Comparison of ENCODE assay signal across 10 cellular contexts in genomic region chr3:50258979-50259378, GRCh38. TPM values are rescaled to one million over a fixed set of nuclear protein-coding genes. Genes with fewer than 3 reads are reported as not detected.
DNase-seq lines count a peak whose midpoint lies in the region; ATAC-seq and TF ChIP-seq lines count a peak whose summit lies in the region.
"Had no signal": no experiment of that assay in that cellular context is flagged by ENCODE, and none has a peak within 500 bp of the region (broad histone marks: within the 10 kb centered on the region; RNA-seq: fewer than 3 reads in every experiment).

No MANE protein-coding gene starts in this region.

- no peak for DNase-seq in CD4-positive, alpha-beta T cell
- DNase-seq in SJCRH30 = peak; percentile 40 to 46
- DNase-seq in esophagus muscularis mucosa (ENCODE audit: extremely low spot score) = no peak
- DNase-seq in sigmoid colon = no peak
- DNase-seq in NCI-H146 (lab: John Stamatoyannopoulos, UW) = no peak
- DNase-seq in left lobe of liver (ENCODE audit: low spot score) = no peak
- no peak for DNase-seq in brain microvascular endothelial cell
- no peak for DNase-seq in AG08395 (ENCODE audit: low spot score)
- DNase-seq: kidney glomerular epithelial cell had no signal

- H3K36me3 ChIP-seq in SJCRH30 = peaks cover 6% of the 10 kb centered on the region; the same call in 1 of the 2 replicates
- peaks cover 29 to 51% (median 48%) of the 10 kb centered on the region in 4 donors for H3K36me3 ChIP-seq in esophagus muscularis mucosa
- H3K36me3 ChIP-seq in sigmoid colon = peaks cover 20 to 54% (median 34%) of the 10 kb centered on the region in 4 donors
- H3K36me3 ChIP-seq in brain microvascular endothelial cell (replicated peaks) = peaks cover 46% of the 10 kb centered on the region

- peaks cover 3% of the 10 kb centered on the region for H3K4me1 Mint-ChIP-seq in CD4-positive, alpha-beta T cell (ENCODE audit: low read depth)

- H3K27ac ChIP-seq in CD4-positive, alpha-beta T cell (ENCODE audit: low read depth, low read length) = no peak overlapping the region
- H3K27ac ChIP-seq in SJCRH30 = peak overlapping the region; percentile 99
- peak overlapping the region; percentile 93 to 100 (median 96) for H3K27ac ChIP-seq in esophagus muscularis mucosa (replicated peaks in 1 of 4)
- H3K27ac ChIP-seq in sigmoid colon = peak overlapping the region; percentile 93 to 99 (median 99)
- H3K27ac ChIP-seq in brain microvascular endothelial cell = no peak overlapping the region

- CTCF ChIA-PET in CD4-positive, alpha-beta T cell (lab: Charles Lee) = interaction anchor here (1.0 to 2.7 kb wide), 2 partner anchors 12 kb away, joined by 4 to 11 read pairs; no protein-coding TSS in a partner anchor

- peak overlapping the region; percentile 34 for H3K4me3 Mint-ChIP-seq in CD4-positive, alpha-beta T cell

- ATAC-seq in CD4-positive, alpha-beta T cell (ENCODE audit: poor library complexity) = no peak
- ATAC-seq in left lobe of liver = no peak

- TF ChIP-seq EP300 in esophagus muscularis mucosa (IDR thresholded peaks at IDR 0.05) = no peak
- TF ChIP-seq EP300 in sigmoid colon (IDR thresholded peaks at IDR 0.05) = no peak

- H3K27ac Mint-ChIP-seq in CD4-positive, alpha-beta T cell = peak overlapping the region; percentile 51

- no peaks in the 10 kb centered on the region for H3K9me3 Mint-ChIP-seq in CD4-positive, alpha-beta T cell

- H3K27me3 Mint-ChIP-seq in CD4-positive, alpha-beta T cell = no peaks in the 10 kb centered on the region

- H3K36me3 Mint-ChIP-seq in CD4-positive, alpha-beta T cell (ENCODE audit: low read depth) = peaks cover 55% of the 10 kb centered on the region

- 84% methylated on average over 16 of the region's 16 CpGs for WGBS in esophagus muscularis mucosa
- WGBS in sigmoid colon, 2 donors = 75 to 81% methylated on average over 16 of the region's 16 CpGs

- H3K4me3 ChIP-seq in SJCRH30 (no peak overlapping the region), esophagus muscularis mucosa (no peak overlapping the region), sigmoid colon (no peak overlapping the region), brain microvascular endothelial cell (ENCODE audit: low read depth, low read length) (no peak overlapping the region)

- intact Hi-C loops in CD4-positive, alpha-beta T cell (cut with DNase I, micrococcal nuclease) = loop anchor here in 1 of 2 experiments (5.0 kb wide), 1 partner anchor 1403 kb away; no protein-coding TSS in a partner anchor
- intact Hi-C loops in esophagus muscularis mucosa (cut with DNase I) = loop anchor here (2.0 kb wide), 1 partner anchor 14 kb away; no protein-coding TSS in a partner anchor
- intact Hi-C loops in sigmoid colon (cut with DNase I) = no loop called here

- no peak for TF ChIP-seq CTCF in CD4-positive, alpha-beta T cell (IDR thresholded peaks at IDR 0.05)
- TF ChIP-seq CTCF in esophagus muscularis mucosa (IDR thresholded peaks at IDR 0.05) = no peak
- no peak for TF ChIP-seq CTCF in sigmoid colon (IDR thresholded peaks at IDR 0.05)
- TF ChIP-seq CTCF in brain microvascular endothelial cell (IDR thresholded peaks at IDR 0.05; ENCODE audit: low read depth, low read length, missing control alignments) = no peak

- in situ Hi-C loops in brain microvascular endothelial cell (cut with HindIII; ENCODE audit: low pct_ligation_motif_present, low sequenced_read_pairs) = no loop called here

- no peaks in the 10 kb centered on the region for H3K9me3 ChIP-seq in CD4-positive, alpha-beta T cell (ENCODE audit: control insufficient read depth, low read length)
- H3K9me3 ChIP-seq in SJCRH30 (replicated peaks) = no peaks in the 10 kb centered on the region
- H3K9me3 ChIP-seq in esophagus muscularis mucosa = no peaks in the 10 kb centered on the region
- no peaks in the 10 kb centered on the region for H3K9me3 ChIP-seq in sigmoid colon

- POLR2A ChIA-PET in CD4-positive, alpha-beta T cell (lab: Charles Lee) = interaction anchor here (1.1 to 2.5 kb wide), 4 partner anchors 10 to 32 kb away, joined by 3 to 10 read pairs (median 6); partner anchors contain the start of gene GNAI2

- TF ChIP-seq POLR2A in esophagus muscularis mucosa (IDR thresholded peaks at IDR 0.05; ENCODE audit: low read depth) (no peak), sigmoid colon (IDR thresholded peaks at IDR 0.05) (no peak)

- peaks cover 34% of the 10 kb centered on the region for H3K4me1 ChIP-seq in SJCRH30
- H3K4me1 ChIP-seq in esophagus muscularis mucosa = peaks cover 64 to 93% (median 88%) of the 10 kb centered on the region in 4 donors
- H3K4me1 ChIP-seq in sigmoid colon = peaks cover 4 to 46% (median 29%) of the 10 kb centered on the region in 4 donors

- no peaks in the 10 kb centered on the region for H3K27me3 ChIP-seq in CD4-positive, alpha-beta T cell (ENCODE audit: control insufficient read depth, insufficient read depth, low read length)
- H3K27me3 ChIP-seq in SJCRH30 (no peaks in the 10 kb centered on the region), esophagus muscularis mucosa (no peaks in the 10 kb centered on the region), sigmoid colon (no peaks in the 10 kb centered on the region), brain microvascular endothelial cell (replicated peaks) (no peaks in the 10 kb centered on the region)

RNA-seq across cellular contexts. Expression of gene SEMA3B, which starts 10.0 kb away (rescaled TPM):
- total RNA-seq in CD4-positive, alpha-beta T cell = 1 to 10 TPM; 1.9 to 2.0 TPM
- total RNA-seq in SJCRH30 (2014; rRNA removed; shearing (Covaris generic)) = 3.3 and 4.8 TPM in 2 replicates
- 10 to 100 TPM; 37.4 to 66.6 (median 46.4) TPM for total RNA-seq in esophagus muscularis mucosa
- 10 to 100 TPM in 3 of 4 donors, 1 to 10 TPM in 1; 7.9 to 54.6 (median 25.0) TPM for total RNA-seq in sigmoid colon
- 10 to 100 TPM; 12.0 to 39.2 (median 15.3) TPM for polyA plus RNA-seq in sigmoid colon
- total RNA-seq in left lobe of liver = 5.7 TPM

RNA-seq across cellular contexts. Expression of gene LSMEM2, which starts 19.9 kb away (rescaled TPM):
- total RNA-seq in CD4-positive, alpha-beta T cell = under 1 TPM in 1 of 2 experiments, not detected in 1; 0.22 TPM
- total RNA-seq in SJCRH30 (2014; rRNA removed; shearing (Covaris generic)) = not detected in 2 replicates
- total RNA-seq in esophagus muscularis mucosa (not detected), sigmoid colon (not detected), left lobe of liver (not detected)
- under 1 TPM in 2 of 3 donors, not detected in 1; 0.13 to 0.46 TPM for polyA plus RNA-seq in sigmoid colon
- total RNA-seq: activated CD8-positive, alpha-beta memory T cell treated with anti-CD3 and anti-CD28 coated beads for 36 hours had no signal

RNA-seq across cellular contexts. Expression of gene GNAI2, which starts 23.0 kb away (rescaled TPM):
- total RNA-seq in CD4-positive, alpha-beta T cell = 100 to 1,000 TPM; 204 to 217 TPM
- 63.8 and 64.7 TPM in 2 replicates for total RNA-seq in SJCRH30 (2014; rRNA removed; shearing (Covaris generic))
- total RNA-seq in esophagus muscularis mucosa (100 to 1,000 TPM; 149 to 297 (median 239) TPM), sigmoid colon (100 to 1,000 TPM; 149 to 171 (median 163) TPM), left lobe of liver (115 TPM)
- polyA plus RNA-seq in sigmoid colon = 100 to 1,000 TPM in 1 of 3 donors, 10 to 100 TPM in 2; 43.9 to 125 (median 64.3) TPM

RNA-seq across cellular contexts. Expression of gene IFRD2, which starts 33.2 kb away (rescaled TPM):
- 10 to 100 TPM; 30.0 to 30.4 TPM for total RNA-seq in CD4-positive, alpha-beta T cell
- total RNA-seq in SJCRH30 (2014; rRNA removed; shearing (Covaris generic)) = 85.3 and 98.8 TPM in 2 replicates
- total RNA-seq in esophagus muscularis mucosa = 100 to 1,000 TPM in 1 of 4 donors, 10 to 100 TPM in 3; 49.4 to 106 (median 85.8) TPM
- 10 to 100 TPM; 46.7 to 59.1 (median 52.7) TPM for total RNA-seq in sigmoid colon
- 10 to 100 TPM; 24.5 to 73.1 (median 31.2) TPM for polyA plus RNA-seq in sigmoid colon
- 63.8 TPM for total RNA-seq in left lobe of liver

RNA-seq across cellular contexts. Expression of gene HYAL3, which starts 40.2 kb away (rescaled TPM):
- total RNA-seq in CD4-positive, alpha-beta T cell = 1 to 10 TPM; 3.0 to 3.2 TPM
- total RNA-seq in SJCRH30 (2014; rRNA removed; shearing (Covaris generic)) = 3.6 and 4.5 TPM in 2 replicates
- 1 to 10 TPM; 2.1 to 6.7 (median 3.4) TPM for total RNA-seq in esophagus muscularis mucosa
- total RNA-seq in sigmoid colon = 1 to 10 TPM; 2.1 to 8.3 (median 3.4) TPM
- 1 to 10 TPM in 2 of 3 donors, under 1 TPM in 1; 0.60 to 4.4 (median 2.8) TPM for polyA plus RNA-seq in sigmoid colon
- 2.9 TPM for total RNA-seq in left lobe of liver

Comparison
In these comparisons a context has a peak if more than half of its experiments do, and no peak if none do; other contexts are left out.
1. DNase-seq: peak in SJCRH30 (2 of 2); none in CD4-positive, alpha-beta T cell (0 of 10), esophagus muscularis mucosa (single experiment), sigmoid colon (single experiment), NCI-H146 (single experiment), left lobe of liver (single experiment), brain microvascular endothelial cell (single experiment) and AG08395 (single experiment).
2. H3K27ac ChIP-seq: peak in SJCRH30 (single experiment), esophagus muscularis mucosa (4 of 4) and sigmoid colon (4 of 4); none in CD4-positive, alpha-beta T cell (single experiment) and brain microvascular endothelial cell (single experiment).